In the genomic region with DNA sequence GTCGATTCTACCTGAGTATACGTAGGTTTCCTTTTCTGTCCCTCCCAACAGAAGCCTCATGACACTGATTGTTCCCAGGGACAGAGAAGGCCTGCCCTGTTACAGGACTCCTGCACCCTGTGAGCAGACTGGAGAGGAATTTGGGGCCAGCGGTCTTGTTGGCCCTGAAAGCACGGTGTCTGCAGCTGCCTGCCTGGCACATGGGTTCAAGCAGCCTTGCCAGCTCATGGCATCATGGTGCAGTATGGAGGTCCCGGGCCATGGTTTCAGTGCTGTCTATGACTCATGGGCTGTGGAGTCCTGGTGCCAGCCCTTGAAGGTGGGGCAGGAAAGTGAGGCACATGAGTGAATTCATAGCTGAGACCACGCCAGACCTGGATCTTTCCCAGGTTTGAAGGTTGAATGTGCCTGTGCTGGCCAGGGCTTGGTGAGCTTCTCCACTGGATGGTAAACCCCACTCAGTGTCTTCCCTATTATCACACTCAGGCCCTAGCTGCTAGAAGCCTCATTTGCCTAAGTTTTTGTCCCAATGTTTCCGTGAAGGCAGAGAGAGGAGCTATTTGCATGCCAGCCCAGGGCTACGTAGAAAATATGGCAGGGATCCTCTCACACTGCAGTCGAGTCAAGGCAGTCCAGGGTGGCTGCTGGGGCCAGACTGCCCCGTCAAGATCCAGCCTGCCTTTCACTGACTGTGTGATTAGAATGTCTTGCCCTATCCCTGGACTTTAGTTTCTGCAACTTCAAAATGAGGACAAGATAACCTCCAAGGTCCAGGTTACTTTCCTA, we compare ENCODE assay signal across 18 cellular contexts.
A peak's percentile ranks its signal among the peaks of the same experiment; 100 is the strongest.
DNase-seq lines count a peak whose midpoint lies in the region; ATAC-seq and TF ChIP-seq lines count a peak whose summit lies in the region.
"Had no signal": no experiment of that assay in that cellular context is flagged by ENCODE, and none has a peak within 500 bp of the region (broad histone marks: within the 10 kb centered on the region; RNA-seq: fewer than 3 reads in every experiment).

No MANE protein-coding gene starts in this region.

- peak; percentile 43 for ATAC-seq in Right ventricle myocardium superior (ENCODE audit: poor library complexity)
- ATAC-seq: CD8-positive, alpha-beta T cell had no signal

- CTCF ChIA-PET in RWPE1 (lab: Yijun Ruan, JAX) = interaction anchor here (0.7 kb wide), 1 partner anchor 66 kb away, joined by 3 read pairs; no protein-coding TSS in a partner anchor

- H3K9me3 ChIP-seq in left ventricle myocardium inferior (replicated peaks) (no peaks in the 10 kb centered on the region), SJCRH30 (replicated peaks) (peaks cover 7% of the 10 kb centered on the region; the same call in 1 of the 2 replicates), esophagus squamous epithelium (no peaks in the 10 kb centered on the region)

- DNase-seq in Right ventricle myocardium superior (no peak), left ventricle myocardium inferior (no peak), SJCRH30 (no peak), esophagus squamous epithelium (lab: John Stamatoyannopoulos, UW) (no peak), ureter (ENCODE audit: low spot score) (peak; percentile 32), inferior parietal cortex (ENCODE audit: extremely low spot score) (no peak), RWPE1 (ENCODE audit: low spot score) (no peak)
- DNase-seq in effector CD4-positive, alpha-beta T cell = no peak
- DNase-seq: 8988T; CD8-positive, alpha-beta T cell; DMS79; GM23248; KBM-7; NCI-H1436; NCI-H2029; NCI-H2171 treated with DMSO at 0.1 percent for 48 hours; PC-9 had no signal

- TF ChIP-seq POLR2A in esophagus squamous epithelium (IDR thresholded peaks at IDR 0.05) = no peak

- 36 to 60% methylated on average over 6 to 7 of the region's 10 CpGs for WGBS in esophagus squamous epithelium, 2 donors

- POLR2A ChIA-PET in RWPE1 (lab: Yijun Ruan, JAX; ENCODE audit: low non-redundant PET) = no interaction called here

- intact Hi-C loops in Right ventricle myocardium superior (cut with DNase I) (no loop called here), left ventricle myocardium inferior (cut with micrococcal nuclease) (no loop called here), esophagus squamous epithelium (cut with DNase I) (no loop called here)

- H3K36me3 ChIP-seq in left ventricle myocardium inferior (no peaks in the 10 kb centered on the region), SJCRH30 (no peaks in the 10 kb centered on the region), esophagus squamous epithelium (no peaks in the 10 kb centered on the region)
- H3K36me3 ChIP-seq: BLaER1 had no signal

- H3K27me3 ChIP-seq in left ventricle myocardium inferior (ENCODE audit: low read depth) (peaks cover 4% of the 10 kb centered on the region), SJCRH30 (no peaks in the 10 kb centered on the region), esophagus squamous epithelium (no peaks in the 10 kb centered on the region)
- H3K27me3 ChIP-seq: BLaER1 had no signal

- no peak overlapping the region for H3K27ac ChIP-seq in left ventricle myocardium inferior (replicated peaks)
- H3K27ac ChIP-seq in SJCRH30 = peak overlapping the region; percentile 46; the same call in 1 of the 2 replicates
- H3K27ac ChIP-seq in esophagus squamous epithelium = peak overlapping the region in 3 of 4 donors; percentile 31 to 41 (median 40)
- H3K27ac ChIP-seq in RWPE1 = no peak overlapping the region
- H3K27ac ChIP-seq: BLaER1, GM23248, PC-9 had no signal

- H3K4me3 ChIP-seq in left ventricle myocardium inferior (no peak overlapping the region), SJCRH30 (no peak overlapping the region), esophagus squamous epithelium (no peak overlapping the region)
- H3K4me3 ChIP-seq: BLaER1, GM23248, PC-9 had no signal

- TF ChIP-seq CTCF in left ventricle myocardium inferior (IDR thresholded peaks at IDR 0.05; ENCODE audit: borderline replicate concordance) = no peak
- no peak for TF ChIP-seq CTCF in esophagus squamous epithelium (IDR thresholded peaks at IDR 0.05)
- TF ChIP-seq CTCF in RWPE1 (conservative IDR thresholded peaks at IDR 0.05; ENCODE audit: low read depth) = no peak

- H3K4me1 ChIP-seq in left ventricle myocardium inferior (peaks cover 48% of the 10 kb centered on the region), SJCRH30 (peaks cover 62% of the 10 kb centered on the region), esophagus squamous epithelium (peaks cover 0 to 38% (median 0%) of the 10 kb centered on the region in 3 donors)

Comparison
In these comparisons a context has a peak if more than half of its experiments do, and no peak if none do; other contexts are left out.
1. H3K27ac ChIP-seq: peak in SJCRH30 (single experiment) and esophagus squamous epithelium (3 of 4); none in left ventricle myocardium inferior (single experiment) and RWPE1 (single experiment).